Comparison of ENCODE assay signal across 19 cellular contexts in genomic region chr9:78123808-78124207, GRCh38.
DNase-seq lines count a peak whose midpoint lies in the region; ATAC-seq, FAIRE-seq and TF ChIP-seq lines count a peak whose summit lies in the region.
"Had no signal": no experiment of that assay in that cellular context is flagged by ENCODE, and none has a peak within 500 bp of the region (broad histone marks: within the 10 kb centered on the region; RNA-seq: fewer than 3 reads in every experiment).

No MANE protein-coding gene starts in this region.

- no peak overlapping the region for H3K4me2 ChIP-seq in A549
- H3K4me2 ChIP-seq in IMR-90 (ENCODE audit: low read depth, low read length) = no peak overlapping the region

- POLR2A ChIA-PET in A549 (lab: Yijun Ruan, JAX) = no interaction called here
- POLR2A ChIA-PET in IMR-90 (lab: Charles Lee; ENCODE audit: unreplicated experiment) = no interaction called here

- no peak for TF ChIP-seq EP300 in A549 (IDR thresholded peaks at IDR 0.05)

- H3K9me3 ChIP-seq in A549 = no peaks in the 10 kb centered on the region
- no peaks in the 10 kb centered on the region for H3K9me3 ChIP-seq in IMR-90 (ENCODE audit: control insufficient read depth, insufficient read depth, low read length)
- no peaks in the 10 kb centered on the region for H3K9me3 ChIP-seq in spleen

- TF ChIP-seq POLR2A in A549 (IDR thresholded peaks at IDR 0.05; ENCODE audit: low read length) = no peak
- TF ChIP-seq POLR2A in IMR-90 (IDR thresholded peaks at IDR 0.05; ENCODE audit: low read depth, low read length) = no peak
- TF ChIP-seq POLR2A in spleen (IDR thresholded peaks at IDR 0.05) = no peak

- no peak overlapping the region for H3K23ac ChIP-seq in IMR-90 (ENCODE audit: low read depth, low read length)

- H3K27me3 ChIP-seq in IMR-90 (ENCODE audit: control insufficient read depth, insufficient read depth, low read length) = peaks cover 9% of the 10 kb centered on the region
- H3K27me3 ChIP-seq in spleen (replicated peaks in 1 of 7) = peaks cover 0 to 23% (median 0%) of the 10 kb centered on the region in 7 donors

- no peak for ATAC-seq in A549
- ATAC-seq in IMR-90 (ENCODE audit: low read depth) = no peak
- ATAC-seq in stimulated activated naive CD8-positive, alpha-beta T cell treated with anti-CD3 and anti-CD28 coated beads, Interleukin-15, amount 100 ng/mL, for 72 hours = no peak

- no peaks in the 10 kb centered on the region for H4K20me1 ChIP-seq in IMR-90 (ENCODE audit: insufficient read depth, low read length)

- in situ Hi-C loops in IMR-90 (cut with MboI; ENCODE audit: low sequenced_read_pairs) = no loop called here

- H2AFZ ChIP-seq in IMR-90 (replicated peaks; ENCODE audit: low read length, poor library complexity) = no peak overlapping the region

- no peaks in the 10 kb centered on the region for H3K36me3 ChIP-seq in IMR-90 (ENCODE audit: control insufficient read depth, insufficient read depth, low read length)
- no peaks in the 10 kb centered on the region for H3K36me3 ChIP-seq in spleen

- H3K9me3 Mint-ChIP-seq in stimulated activated naive CD8-positive, alpha-beta T cell treated with anti-CD3 and anti-CD28 coated beads, Interleukin-15, amount 100 ng/mL, for 72 hours = no peaks in the 10 kb centered on the region
- H3K9me3 Mint-ChIP-seq: CD4-positive, alpha-beta memory T cell had no signal

- H4K5ac ChIP-seq in IMR-90 (ENCODE audit: low read depth, low read length) = no peak overlapping the region

- H3K18ac ChIP-seq in IMR-90 (ENCODE audit: low read depth, low read length) = no peak overlapping the region

- DNase-seq in A549 (ENCODE audit: low read depth in 1 of 2, low spot score in 1 of 2) (no peak), IMR-90 (no peak), dedifferentiated amniotic fluid mesenchymal stem cell (ENCODE audit: extremely low spot score) (peak; percentile 4), activated gamma-delta T cell (lab: John Stamatoyannopoulos, UW) (no peak), spleen (no peak)
- no peak for DNase-seq in stimulated activated naive CD8-positive, alpha-beta T cell treated with anti-CD3 and anti-CD28 coated beads, Interleukin-15, amount 100 ng/mL, for 72 hours
- DNase-seq: 8988T; C1 segment of cervical spinal cord; Calu3; CD4-positive, alpha-beta memory T cell; COR-L47; DMS53; DMS79 treated with DMSO at 0.1 percent for 48 hours; GF-D8; GOT3; H7; HCEC 1CT had no signal

- no peak for TF ChIP-seq RAD21 in A549 (conservative IDR thresholded peaks at IDR 0.05 in 1 of 2, IDR thresholded peaks at IDR 0.05 in 1 of 2)
- TF ChIP-seq RAD21 in IMR-90 (IDR thresholded peaks at IDR 0.05; ENCODE audit: low read length) = no peak

- H3K9me1 ChIP-seq in IMR-90 (ENCODE audit: insufficient read depth, low read length) = no peaks in the 10 kb centered on the region

- H3K27me3 Mint-ChIP-seq in stimulated activated naive CD8-positive, alpha-beta T cell treated with anti-CD3 and anti-CD28 coated beads, Interleukin-15, amount 100 ng/mL, for 72 hours = no peaks in the 10 kb centered on the region

- no TSS peak for BruUV-seq in IMR-90 (replicated peaks; lab: Mats Ljungman, UMichigan)

- no peak overlapping the region for H3K14ac ChIP-seq in IMR-90 (replicated peaks; ENCODE audit: low read depth, low read length)

- no peak for TF ChIP-seq CTCF in A549 (IDR thresholded peaks at IDR 0.05)
- TF ChIP-seq CTCF in IMR-90 (conservative IDR thresholded peaks at IDR 0.05; ENCODE audit: low read depth, low read length) = no peak
- no peak for TF ChIP-seq CTCF in spleen (IDR thresholded peaks at IDR 0.05 in 8 of 11, conservative IDR thresholded peaks at IDR 0.05 in 3 of 11)

- no peak overlapping the region for H3K4me3 Mint-ChIP-seq in stimulated activated naive CD8-positive, alpha-beta T cell treated with anti-CD3 and anti-CD28 coated beads, Interleukin-15, amount 100 ng/mL, for 72 hours
- H3K4me3 Mint-ChIP-seq: CD4-positive, alpha-beta memory T cell had no signal

- H2AK9ac ChIP-seq in IMR-90 (replicated peaks; ENCODE audit: low read depth, low read length, poor library complexity) = no peak overlapping the region

- no peak overlapping the region for H3K9ac ChIP-seq in IMR-90 (ENCODE audit: low read depth, low read length)

- no peak overlapping the region for H2AK5ac ChIP-seq in IMR-90 (ENCODE audit: low read depth, low read length)

- no peak overlapping the region for H3K27ac Mint-ChIP-seq in stimulated activated naive CD8-positive, alpha-beta T cell treated with anti-CD3 and anti-CD28 coated beads, Interleukin-15, amount 100 ng/mL, for 72 hours

- no peak overlapping the region for H4K8ac ChIP-seq in IMR-90 (ENCODE audit: low read depth in 2 of 2, low read length in 2 of 2)

- H3K4me1 Mint-ChIP-seq in stimulated activated naive CD8-positive, alpha-beta T cell treated with anti-CD3 and anti-CD28 coated beads, Interleukin-15, amount 100 ng/mL, for 72 hours = peaks cover 18% of the 10 kb centered on the region

- FAIRE-seq in A549 (lab: Jason Lieb, UNC) = no peak
- FAIRE-seq: GM12891, GM18507 had no signal

- no peak overlapping the region for H4K91ac ChIP-seq in IMR-90 (ENCODE audit: insufficient read depth, low read depth, low read length)

- no peak overlapping the region for H3K56ac ChIP-seq in IMR-90 (ENCODE audit: extremely low read depth, insufficient read depth, low read length)

- no peak overlapping the region for H2BK15ac ChIP-seq in IMR-90 (ENCODE audit: low read depth, low read length)

- H2BK120ac ChIP-seq in IMR-90 (ENCODE audit: low read depth, low read length) = no peak overlapping the region

- dilution Hi-C loops in IMR-90 (cut with HindIII; ENCODE audit: low sequenced_read_pairs, unreplicated experiment) = no loop called here

- H3K4me1 ChIP-seq in A549 = no peaks in the 10 kb centered on the region
- no peaks in the 10 kb centered on the region for H3K4me1 ChIP-seq in IMR-90 (ENCODE audit: control insufficient read depth, insufficient read depth, low read length)
- peaks cover 0 to 24% (median 14%) of the 10 kb centered on the region in 6 donors for H3K4me1 ChIP-seq in spleen

- no peak overlapping the region for H3K4ac ChIP-seq in IMR-90 (ENCODE audit: low read depth, low read length)

- CTCF ChIA-PET in A549 (lab: Yijun Ruan, JAX) = interaction anchor here (1.0 kb wide), 1 partner anchor 666 kb away, joined by 5 read pairs; no protein-coding TSS in a partner anchor
- CTCF ChIA-PET in IMR-90 (lab: Yijun Ruan, JAX) = no interaction called here

- H2BK20ac ChIP-seq in IMR-90 (ENCODE audit: low read depth, low read length) = no peak overlapping the region

- H3K27ac ChIP-seq in A549 = no peak overlapping the region
- H3K27ac ChIP-seq in IMR-90 (ENCODE audit: insufficient read depth, low read length) = no peak overlapping the region
- no peak overlapping the region for H3K27ac ChIP-seq in spleen

- no peak overlapping the region for H2BK5ac ChIP-seq in IMR-90 (ENCODE audit: low read depth, low read length, poor library complexity, severe bottlenecking)

- no peaks in the 10 kb centered on the region for H3K79me1 ChIP-seq in IMR-90 (ENCODE audit: low read depth in 1 of 2, low read length in 2 of 2)

- no peak overlapping the region for H3K4me3 ChIP-seq in A549
- no peak overlapping the region for H3K4me3 ChIP-seq in IMR-90 (ENCODE audit: insufficient read depth, low read depth, low read length)
- H3K4me3 ChIP-seq in spleen = no peak overlapping the region

- 5% methylated on average over 1 of the region's 1 CpG for WGBS in A549 (ENCODE audit: missing lambda C conversion rate)
- WGBS in IMR-90 (ENCODE audit: extremely low coverage in 2 of 2, insufficient read length in 1 of 2), 2 experiments = no CpG with 5 or more reads among the region's 1 CpG
- 55 to 78% (median 65%) methylated on average over 1 of the region's 1 CpG for WGBS in spleen, 5 donors

- intact Hi-C loops in IMR-90 (cut with micrococcal nuclease) = loop anchor here (5.0 kb wide), 1 partner anchor 372 kb away; no protein-coding TSS in a partner anchor
- intact Hi-C loops in spleen (cut with DNase I; ENCODE audit: low total_unique reads) = no loop called here

TF ChIP-seq in A549, 52 proteins besides CTCF, POLR2A, EP300 and RAD21:
- TF ChIP-seq MAFK (IDR thresholded peaks at IDR 0.05; ENCODE audit: partially characterized antibody) (peak; percentile 81), CHD4 (IDR thresholded peaks at IDR 0.05; ENCODE audit: borderline replicate concordance) (no peak)

TF ChIP-seq in IMR-90, 13 proteins besides CTCF, POLR2A, EP300 and RAD21:
- no peak for TF ChIP-seq CHD1 (IDR thresholded peaks at IDR 0.05; ENCODE audit: low read depth, low read length)
- peak; percentile 69 for TF ChIP-seq MAFK (IDR thresholded peaks at IDR 0.05; ENCODE audit: low read depth, low read length)
